ENCODE assay signal across 9 cellular contexts in genomic region chr4:141134051-141134450, GRCh38. TPM values are rescaled to one million over a fixed set of nuclear protein-coding genes. Genes with fewer than 3 reads are reported as not detected.
DNase-seq lines count a peak whose midpoint lies in the region; ATAC-seq and TF ChIP-seq lines count a peak whose summit lies in the region.
"Had no signal": no experiment of that assay in that cellular context is flagged by ENCODE, and none has a peak within 500 bp of the region (broad histone marks: within the 10 kb centered on the region; RNA-seq: fewer than 3 reads in every experiment).

No MANE protein-coding gene starts in this region.

- H3K9me3 ChIP-seq in GM23248 (ENCODE audit: low read depth): no peaks in the 10 kb centered on the region
- no peaks in the 10 kb centered on the region for H3K9me3 ChIP-seq in T-helper 17 cell (ENCODE audit: control insufficient read depth, low read length, poor library complexity, severe bottlenecking)
- H3K9me3 ChIP-seq in hepatocyte (ENCODE audit: low read depth): no peaks in the 10 kb centered on the region

- H3K4me1 ChIP-seq in GM23248 (ENCODE audit: insufficient read depth) (peaks cover 21% of the 10 kb centered on the region), hepatocyte (ENCODE audit: insufficient read depth) (no peaks in the 10 kb centered on the region)

- H3K9ac ChIP-seq in GM23248: peak overlapping the region; percentile 86; the same call in 1 of the 2 replicates

- H3K4me1 Mint-ChIP-seq in T-helper 17 cell: peaks cover 11% of the 10 kb centered on the region

- H3K4me3 ChIP-seq in AG10803 (ENCODE audit: low read length) (no peak overlapping the region), GM23248 (no peak overlapping the region), hepatocyte (no peak overlapping the region)

- H3K4me2 ChIP-seq in GM23248 (ENCODE audit: unreplicated experiment): peak overlapping the region; percentile 84
- H3K4me2 ChIP-seq in hepatocyte: peak overlapping the region; percentile 94

- H4K20me1 ChIP-seq in GM23248 (ENCODE audit: insufficient read depth) (no peaks in the 10 kb centered on the region), hepatocyte (ENCODE audit: insufficient read depth, poor library complexity, severe bottlenecking) (peaks cover 19% of the 10 kb centered on the region)

- peaks cover 34% of the 10 kb centered on the region for H3K79me2 ChIP-seq in GM23248 (ENCODE audit: insufficient read depth)
- peaks cover 29% of the 10 kb centered on the region for H3K79me2 ChIP-seq in hepatocyte

- no peak overlapping the region for H3K27ac Mint-ChIP-seq in T-helper 17 cell
- H3K27ac Mint-ChIP-seq: activated CD4-positive, alpha-beta T cell treated with anti-CD3 and anti-CD28 coated beads, Interleukin-2, amount 10 ng/mL, durations not matched to agents 24 days and 14 days had no signal

- H3K36me3 ChIP-seq in GM23248 (ENCODE audit: low read depth) (no peaks in the 10 kb centered on the region), hepatocyte (replicated peaks; ENCODE audit: insufficient read depth, low read depth) (no peaks in the 10 kb centered on the region)

- ATAC-seq in T-helper 17 cell: no peak

- H3K27me3 ChIP-seq in GM23248 (replicated peaks; ENCODE audit: insufficient read depth) (no peaks in the 10 kb centered on the region), hepatocyte (peaks cover 54% of the 10 kb centered on the region)

- 11 to 16% methylated on average over 5 of the region's 5 CpGs for WGBS in GM23248 (ENCODE audit: low coverage in 1 of 2, low lambda C conversion rate in 2 of 2, missing lambda C conversion rate in 2 of 2), 2 experiments
- 47% methylated on average over 5 of the region's 5 CpGs for WGBS in hepatocyte (ENCODE audit: low lambda C conversion rate, missing lambda C conversion rate)

- H3K36me3 Mint-ChIP-seq in T-helper 17 cell (ENCODE audit: low read depth): peaks cover 2% of the 10 kb centered on the region

- no peak overlapping the region for H2AFZ ChIP-seq in GM23248
- no peak overlapping the region for H2AFZ ChIP-seq in hepatocyte

- peaks cover 76% of the 10 kb centered on the region for H3K27me3 Mint-ChIP-seq in T-helper 17 cell

- H3K9me2 ChIP-seq in GM23248 (ENCODE audit: insufficient read depth) (no peaks in the 10 kb centered on the region), hepatocyte (replicated peaks; ENCODE audit: insufficient read depth) (no peaks in the 10 kb centered on the region)

- DNase-seq in AG10803 (ENCODE audit: low read depth): peak; percentile 42
- peak; percentile 63 for DNase-seq in GM23248
- no peak for DNase-seq in T-helper 17 cell
- peak; percentile 12 for DNase-seq in hepatocyte (ENCODE audit: low spot score)
- no peak for DNase-seq in ureter (ENCODE audit: low spot score)
- DNase-seq in NCI-H524 treated with DMSO at 0.1 percent for 48 hours (lab: John Stamatoyannopoulos, UW): no peak
- no peak for DNase-seq in germinal center (ENCODE audit: low spot score)
- DNase-seq in DMS79 treated with DMSO at 0.1 percent for 48 hours (lab: John Stamatoyannopoulos, UW): no peak

- peak overlapping the region; percentile 93 for H3K4me3 Mint-ChIP-seq in T-helper 17 cell

- H3F3A ChIP-seq in GM23248 (ENCODE audit: insufficient read depth): peaks cover 16% of the 10 kb centered on the region; the same call in 1 of the 2 replicates

- TF ChIP-seq CTCF in AG10803 (conservative IDR thresholded peaks at IDR 0.05; ENCODE audit: low read length) (peak; percentile 49), hepatocyte (IDR thresholded peaks at IDR 0.05; ENCODE audit: poor library complexity) (no peak)

- no peak overlapping the region for H3K27ac ChIP-seq in GM23248
- no peak overlapping the region for H3K27ac ChIP-seq in hepatocyte

- in situ Hi-C loops in GM23248 (cut with MboI): loop anchor here (5.0 to 25.0 kb wide), 2 partner anchors 272 to 772 kb away; partner anchors contain the start of gene SCOC

RNA-seq across cellular contexts. Expression of gene RNF150, which starts 0.8 kb away (rescaled TPM):
- total RNA-seq in GM23248 (2014; rRNA removed; shearing (Covaris generic)): 10.5 and 11.6 TPM in 2 replicates
- polyA plus RNA-seq in GM23248 (2016; fragmentation: Nextera tagmentation; extraction: Ambion mirVana) (4.5 and 4.8 TPM in 2 replicates), hepatocyte (2.4 and 4.2 TPM in 2 replicates)
- total RNA-seq in T-helper 17 cell (not detected), hepatocyte (8.1 and 9.2 TPM in 2 replicates), ureter (19.8 TPM)
- total RNA-seq: activated CD4-positive, alpha-beta T cell treated with anti-CD3 and anti-CD28 coated beads, Interleukin-2, amount 10 ng/mL, durations not matched to agents 24 days and 14 days had no signal

Comparison
In these comparisons a context has a peak if more than half of its experiments do, and no peak if none do; other contexts are left out.
1. DNase-seq: peak in AG10803 (single experiment), GM23248 (single experiment) and hepatocyte (single experiment); none in T-helper 17 cell (0 of 3), ureter (single experiment), NCI-H524 treated with DMSO at 0.1 percent for 48 hours (single experiment), germinal center (single experiment) and DMS79 treated with DMSO at 0.1 percent for 48 hours (single experiment).